In the genomic region with DNA sequence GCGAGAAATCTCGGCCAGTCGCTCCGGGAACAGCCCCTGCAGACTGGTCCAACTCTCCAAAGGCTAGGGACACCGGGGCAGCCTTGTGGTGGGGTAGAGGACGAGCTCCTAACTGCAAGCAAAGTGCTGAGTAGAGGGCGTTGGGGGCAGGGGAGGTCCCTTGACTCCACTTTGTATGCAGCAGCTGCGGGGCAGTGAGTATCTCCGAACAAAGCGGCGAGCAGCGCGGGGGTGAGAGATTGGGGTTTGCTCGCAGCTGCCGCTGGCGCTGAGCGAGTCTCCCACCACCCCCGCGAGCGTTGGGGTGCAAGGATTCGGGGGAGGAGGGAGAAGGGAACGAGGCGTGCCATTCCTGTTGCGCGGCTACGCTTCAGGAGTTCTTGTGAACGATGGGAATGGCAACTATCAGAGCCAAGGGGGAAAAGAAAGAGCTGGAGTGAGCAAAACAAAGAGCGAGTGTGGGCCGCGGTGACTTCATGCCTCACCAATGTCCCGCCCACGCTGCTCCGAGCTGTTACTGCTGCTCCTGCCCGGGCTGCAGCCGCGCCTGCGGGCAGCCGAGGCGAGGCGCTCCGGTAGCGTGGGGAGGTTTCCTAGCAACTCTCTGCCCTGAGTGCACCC, we compare ENCODE assay signal across 1 cellular context.
TF ChIP-seq lines count a peak whose summit lies in the region.

No MANE protein-coding gene starts in this region.

TF ChIP-seq in GM23338, 12 proteins besides CTCF, POLR2A, EP300 and RAD21:
- TF ChIP-seq EZH2phosphoT487 (IDR thresholded peaks at IDR 0.05; ENCODE audit: unreplicated experiment) (no peak), JUNB (IDR thresholded peaks at IDR 0.05; ENCODE audit: unreplicated experiment) (no peak), ZNF331 (CRISPR knock-in tag; IDR thresholded peaks at IDR 0.05; ENCODE audit: low read depth) (no peak), ZNF114 (CRISPR knock-in tag; IDR thresholded peaks at IDR 0.05) (no peak), EZH2 (IDR thresholded peaks at IDR 0.05; ENCODE audit: low read depth, unreplicated experiment) (no peak), CREB1 (CRISPR knock-in tag; IDR thresholded peaks at IDR 0.05; ENCODE audit: low read depth) (no peak), POLR2AphosphoS5 (IDR thresholded peaks at IDR 0.05; ENCODE audit: low read depth) (no peak), NANOG (IDR thresholded peaks at IDR 0.05; ENCODE audit: borderline replicate concordance) (no peak), STAT1 (IDR thresholded peaks at IDR 0.05; ENCODE audit: unreplicated experiment) (no peak)
- TF ChIP-seq, protein P1, sequence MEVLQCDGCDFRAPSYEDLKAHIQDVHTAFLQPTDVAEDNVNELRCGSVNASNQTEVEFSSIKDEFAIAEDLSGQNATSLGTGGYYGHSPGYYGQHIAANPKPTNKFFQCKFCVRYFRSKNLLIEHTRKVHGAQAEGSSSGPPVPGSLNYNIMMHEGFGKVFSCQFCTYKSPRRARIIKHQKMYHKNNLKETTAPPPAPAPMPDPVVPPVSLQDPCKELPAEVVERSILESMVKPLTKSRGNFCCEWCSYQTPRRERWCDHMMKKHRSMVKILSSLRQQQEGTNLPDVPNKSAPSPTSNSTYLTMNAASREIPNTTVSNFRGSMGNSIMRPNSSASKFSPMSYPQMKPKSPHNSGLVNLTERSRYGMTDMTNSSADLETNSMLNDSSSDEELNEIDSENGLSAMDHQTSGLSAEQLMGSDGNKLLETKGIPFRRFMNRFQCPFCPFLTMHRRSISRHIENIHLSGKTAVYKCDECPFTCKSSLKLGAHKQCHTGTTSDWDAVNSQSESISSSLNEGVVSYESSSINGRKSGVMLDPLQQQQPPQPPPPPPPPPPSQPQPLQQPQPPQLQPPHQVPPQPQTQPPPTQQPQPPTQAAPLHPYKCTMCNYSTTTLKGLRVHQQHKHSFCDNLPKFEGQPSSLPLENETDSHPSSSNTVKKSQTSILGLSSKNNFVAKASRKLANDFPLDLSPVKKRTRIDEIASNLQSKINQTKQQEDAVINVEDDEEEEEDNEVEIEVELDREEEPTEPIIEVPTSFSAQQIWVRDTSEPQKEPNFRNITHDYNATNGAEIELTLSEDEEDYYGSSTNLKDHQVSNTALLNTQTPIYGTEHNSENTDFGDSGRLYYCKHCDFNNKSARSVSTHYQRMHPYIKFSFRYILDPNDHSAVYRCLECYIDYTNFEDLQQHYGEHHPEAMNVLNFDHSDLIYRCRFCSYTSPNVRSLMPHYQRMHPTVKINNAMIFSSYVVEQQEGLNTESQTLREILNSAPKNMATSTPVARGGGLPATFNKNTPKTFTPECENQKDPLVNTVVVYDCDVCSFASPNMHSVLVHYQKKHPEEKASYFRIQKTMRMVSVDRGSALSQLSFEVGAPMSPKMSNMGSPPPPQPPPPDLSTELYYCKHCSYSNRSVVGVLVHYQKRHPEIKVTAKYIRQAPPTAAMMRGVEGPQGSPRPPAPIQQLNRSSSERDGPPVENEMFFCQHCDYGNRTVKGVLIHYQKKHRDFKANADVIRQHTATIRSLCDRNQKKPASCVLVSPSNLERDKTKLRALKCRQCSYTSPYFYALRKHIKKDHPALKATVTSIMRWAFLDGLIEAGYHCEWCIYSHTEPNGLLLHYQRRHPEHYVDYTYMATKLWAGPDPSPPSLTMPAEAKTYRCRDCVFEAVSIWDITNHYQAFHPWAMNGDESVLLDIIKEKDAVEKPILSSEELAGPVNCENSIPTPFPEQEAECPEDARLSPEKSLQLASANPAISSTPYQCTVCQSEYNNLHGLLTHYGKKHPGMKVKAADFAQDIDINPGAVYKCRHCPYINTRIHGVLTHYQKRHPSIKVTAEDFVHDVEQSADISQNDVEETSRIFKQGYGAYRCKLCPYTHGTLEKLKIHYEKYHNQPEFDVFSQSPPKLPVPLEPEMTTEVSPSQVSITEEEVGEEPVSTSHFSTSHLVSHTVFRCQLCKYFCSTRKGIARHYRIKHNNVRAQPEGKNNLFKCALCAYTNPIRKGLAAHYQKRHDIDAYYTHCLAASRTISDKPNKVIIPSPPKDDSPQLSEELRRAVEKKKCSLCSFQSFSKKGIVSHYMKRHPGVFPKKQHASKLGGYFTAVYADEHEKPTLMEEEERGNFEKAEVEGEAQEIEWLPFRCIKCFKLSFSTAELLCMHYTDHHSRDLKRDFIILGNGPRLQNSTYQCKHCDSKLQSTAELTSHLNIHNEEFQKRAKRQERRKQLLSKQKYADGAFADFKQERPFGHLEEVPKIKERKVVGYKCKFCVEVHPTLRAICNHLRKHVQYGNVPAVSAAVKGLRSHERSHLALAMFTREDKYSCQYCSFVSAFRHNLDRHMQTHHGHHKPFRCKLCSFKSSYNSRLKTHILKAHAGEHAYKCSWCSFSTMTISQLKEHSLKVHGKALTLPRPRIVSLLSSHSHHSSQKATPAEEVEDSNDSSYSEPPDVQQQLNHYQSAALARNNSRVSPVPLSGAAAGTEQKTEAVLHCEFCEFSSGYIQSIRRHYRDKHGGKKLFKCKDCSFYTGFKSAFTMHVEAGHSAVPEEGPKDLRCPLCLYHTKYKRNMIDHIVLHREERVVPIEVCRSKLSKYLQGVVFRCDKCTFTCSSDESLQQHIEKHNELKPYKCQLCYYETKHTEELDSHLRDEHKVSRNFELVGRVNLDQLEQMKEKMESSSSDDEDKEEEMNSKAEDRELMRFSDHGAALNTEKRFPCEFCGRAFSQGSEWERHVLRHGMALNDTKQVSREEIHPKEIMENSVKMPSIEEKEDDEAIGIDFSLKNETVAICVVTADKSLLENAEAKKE (CRISPR knock-in tag; IDR thresholded peaks at IDR 0.05), result no peak
- TF ChIP-seq, protein P2, sequence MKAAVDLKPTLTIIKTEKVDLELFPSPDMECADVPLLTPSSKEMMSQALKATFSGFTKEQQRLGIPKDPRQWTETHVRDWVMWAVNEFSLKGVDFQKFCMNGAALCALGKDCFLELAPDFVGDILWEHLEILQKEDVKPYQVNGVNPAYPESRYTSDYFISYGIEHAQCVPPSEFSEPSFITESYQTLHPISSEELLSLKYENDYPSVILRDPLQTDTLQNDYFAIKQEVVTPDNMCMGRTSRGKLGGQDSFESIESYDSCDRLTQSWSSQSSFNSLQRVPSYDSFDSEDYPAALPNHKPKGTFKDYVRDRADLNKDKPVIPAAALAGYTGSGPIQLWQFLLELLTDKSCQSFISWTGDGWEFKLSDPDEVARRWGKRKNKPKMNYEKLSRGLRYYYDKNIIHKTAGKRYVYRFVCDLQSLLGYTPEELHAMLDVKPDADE (IDR thresholded peaks at IDR 0.05), result no peak
- TF ChIP-seq, protein P3, sequence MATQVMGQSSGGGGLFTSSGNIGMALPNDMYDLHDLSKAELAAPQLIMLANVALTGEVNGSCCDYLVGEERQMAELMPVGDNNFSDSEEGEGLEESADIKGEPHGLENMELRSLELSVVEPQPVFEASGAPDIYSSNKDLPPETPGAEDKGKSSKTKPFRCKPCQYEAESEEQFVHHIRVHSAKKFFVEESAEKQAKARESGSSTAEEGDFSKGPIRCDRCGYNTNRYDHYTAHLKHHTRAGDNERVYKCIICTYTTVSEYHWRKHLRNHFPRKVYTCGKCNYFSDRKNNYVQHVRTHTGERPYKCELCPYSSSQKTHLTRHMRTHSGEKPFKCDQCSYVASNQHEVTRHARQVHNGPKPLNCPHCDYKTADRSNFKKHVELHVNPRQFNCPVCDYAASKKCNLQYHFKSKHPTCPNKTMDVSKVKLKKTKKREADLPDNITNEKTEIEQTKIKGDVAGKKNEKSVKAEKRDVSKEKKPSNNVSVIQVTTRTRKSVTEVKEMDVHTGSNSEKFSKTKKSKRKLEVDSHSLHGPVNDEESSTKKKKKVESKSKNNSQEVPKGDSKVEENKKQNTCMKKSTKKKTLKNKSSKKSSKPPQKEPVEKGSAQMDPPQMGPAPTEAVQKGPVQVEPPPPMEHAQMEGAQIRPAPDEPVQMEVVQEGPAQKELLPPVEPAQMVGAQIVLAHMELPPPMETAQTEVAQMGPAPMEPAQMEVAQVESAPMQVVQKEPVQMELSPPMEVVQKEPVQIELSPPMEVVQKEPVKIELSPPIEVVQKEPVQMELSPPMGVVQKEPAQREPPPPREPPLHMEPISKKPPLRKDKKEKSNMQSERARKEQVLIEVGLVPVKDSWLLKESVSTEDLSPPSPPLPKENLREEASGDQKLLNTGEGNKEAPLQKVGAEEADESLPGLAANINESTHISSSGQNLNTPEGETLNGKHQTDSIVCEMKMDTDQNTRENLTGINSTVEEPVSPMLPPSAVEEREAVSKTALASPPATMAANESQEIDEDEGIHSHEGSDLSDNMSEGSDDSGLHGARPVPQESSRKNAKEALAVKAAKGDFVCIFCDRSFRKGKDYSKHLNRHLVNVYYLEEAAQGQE (IDR thresholded peaks at IDR 0.05; ENCODE audit: unreplicated experiment), result no peak
